Comparison of ENCODE assay signal across 13 cellular contexts in the genomic region with DNA sequence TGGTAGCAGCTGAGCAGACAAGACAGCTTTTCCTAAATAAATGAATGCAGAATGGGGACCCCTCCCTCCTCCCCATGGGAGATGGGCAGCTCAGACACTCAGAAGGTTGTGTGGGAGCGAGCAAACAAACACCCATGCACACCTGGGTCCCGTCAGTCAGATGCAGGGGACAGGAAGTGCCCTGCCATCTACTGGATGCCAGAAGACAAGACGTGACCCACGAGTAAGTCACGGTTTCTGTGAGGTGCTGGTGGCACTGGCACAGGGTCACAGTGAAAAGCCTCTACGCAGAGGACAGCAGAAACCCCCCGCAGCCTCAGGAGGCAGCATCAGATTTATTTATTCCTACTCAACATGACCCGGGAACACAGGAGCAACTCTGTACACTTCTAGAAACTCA. TPM values are rescaled to one million over a fixed set of nuclear protein-coding genes. Genes with fewer than 3 reads are reported as not detected.
A peak's percentile ranks its signal among the peaks of the same experiment; 100 is the strongest.
DNase-seq lines count a peak whose midpoint lies in the region; ATAC-seq and TF ChIP-seq lines count a peak whose summit lies in the region.
"Had no signal": no experiment of that assay in that cellular context is flagged by ENCODE, and none has a peak within 500 bp of the region (broad histone marks: within the 10 kb centered on the region; RNA-seq: fewer than 3 reads in every experiment).

No MANE protein-coding gene starts in this region.

- peak overlapping the region; percentile 60 for H3K27ac Mint-ChIP-seq in activated T-cell treated with anti-CD3 and anti-CD28 coated beads, Interleukin-2, amount 50 U/mL, for 72 hours

- DNase-seq in activated CD4-positive, alpha-beta T cell treated with anti-CD3 and anti-CD28 coated beads for 1 hour, result peak; percentile 13
- DNase-seq in activated CD4-positive, alpha-beta T cell treated with anti-CD3 and anti-CD28 coated beads, Interleukin-2, amount 50 U/mL, for 4 hours, result no peak
- peak; percentile 27 to 28 for DNase-seq in activated T-cell treated with anti-CD3 and anti-CD28 coated beads, Interleukin-2, amount 50 U/mL, for 72 hours
- DNase-seq in osteoblast (ENCODE audit: insufficient read length, low spot score, missing footprints), result peak; percentile 83
- no peak for DNase-seq in dermis blood vessel endothelial cell
- no peak for DNase-seq in NCI-H1930 (lab: John Stamatoyannopoulos, UW)
- DNase-seq in NCI-H446 (lab: John Stamatoyannopoulos, UW), result no peak
- DNase-seq: adrenal gland, kidney glomerular epithelial cell, NCI-H2227 treated with DMSO at 0.1 percent for 48 hours, right lobe of liver had no signal

- H3K4me3 ChIP-seq in osteoblast (ENCODE audit: insufficient read depth, low read length), result no peak overlapping the region
- H3K4me3 ChIP-seq: adrenal gland, right lobe of liver had no signal

- H3K4me1 ChIP-seq in osteoblast (ENCODE audit: insufficient read depth, low read length), result no peaks in the 10 kb centered on the region
- H3K4me1 ChIP-seq: adrenal gland, right lobe of liver had no signal

- peaks cover 65% of the 10 kb centered on the region for H3K36me3 ChIP-seq in osteoblast (ENCODE audit: insufficient read depth, low read length)

- 0 out of 2 replicates have a peak, but pooled peaks have one; percentile 27 for TF ChIP-seq CTCF in LNCAP (IDR thresholded peaks at IDR 0.05)
- TF ChIP-seq CTCF in osteoblast (IDR thresholded peaks at IDR 0.05; ENCODE audit: extremely low read depth, low read depth, low read length), result no peak

- H3K36me3 Mint-ChIP-seq in activated T-cell treated with anti-CD3 and anti-CD28 coated beads, Interleukin-2, amount 50 U/mL, for 72 hours (ENCODE audit: insufficient read depth in 2 of 2), result peaks cover 3 to 29% of the 10 kb centered on the region in 2 donors

- H3K9me3 Mint-ChIP-seq in activated T-cell treated with anti-CD3 and anti-CD28 coated beads, Interleukin-2, amount 50 U/mL, for 72 hours, result no peaks in the 10 kb centered on the region

- H3K4me1 Mint-ChIP-seq in activated T-cell treated with anti-CD3 and anti-CD28 coated beads, Interleukin-2, amount 50 U/mL, for 72 hours (ENCODE audit: low read depth), result no peaks in the 10 kb centered on the region

- H3K27me3 Mint-ChIP-seq in activated T-cell treated with anti-CD3 and anti-CD28 coated beads, Interleukin-2, amount 50 U/mL, for 72 hours (ENCODE audit: low read depth), result no peaks in the 10 kb centered on the region

- H4K20me1 ChIP-seq in osteoblast (ENCODE audit: insufficient read depth, low read length), result peaks cover 26% of the 10 kb centered on the region

- no peaks in the 10 kb centered on the region for H3K9me3 ChIP-seq in osteoblast (ENCODE audit: low read depth, low read length)
- H3K9me3 ChIP-seq: adrenal gland, right lobe of liver had no signal

- H3K4me2 ChIP-seq in osteoblast (ENCODE audit: insufficient read depth, low read length), result no peak overlapping the region

- no peak overlapping the region for H3K4me3 Mint-ChIP-seq in activated T-cell treated with anti-CD3 and anti-CD28 coated beads, Interleukin-2, amount 50 U/mL, for 72 hours

- ATAC-seq in activated T-cell treated with anti-CD3 and anti-CD28 coated beads, Interleukin-2, amount 50 U/mL, for 72 hours (replicated peaks in 1 of 2), result peak; percentile 60 to 78

- H2AFZ ChIP-seq in osteoblast (ENCODE audit: low read length), result no peak overlapping the region

- peaks cover 2% of the 10 kb centered on the region for H3K79me2 ChIP-seq in osteoblast (ENCODE audit: insufficient read depth, low read length)

- no peaks in the 10 kb centered on the region for H3K27me3 ChIP-seq in osteoblast (ENCODE audit: insufficient read depth, low read length)
- H3K27me3 ChIP-seq: adrenal gland, right lobe of liver had no signal

- H3K27ac ChIP-seq in osteoblast (ENCODE audit: low read depth, low read length), result no peak overlapping the region
- H3K27ac ChIP-seq: adrenal gland, epithelial cell of prostate, right lobe of liver had no signal

RNA-seq across cellular contexts. Expression of a gene that starts 8.4 kb away (rescaled TPM):
- not detected for total RNA-seq in activated T-cell treated with anti-CD3 and anti-CD28 coated beads, Interleukin-2, amount 50 U/mL, for 72 hours
- total RNA-seq in osteoblast, result not detected in 2 replicates
- total RNA-seq in dermis blood vessel endothelial cell, result 0.34 TPM in 1 of 2 replicates, not detected in the other

RNA-seq across cellular contexts. Expression of a gene that starts 12.2 kb away (rescaled TPM):
- 1 to 10 TPM in 1 of 2 donors, not detected in 1; 1.1 TPM for total RNA-seq in activated T-cell treated with anti-CD3 and anti-CD28 coated beads, Interleukin-2, amount 50 U/mL, for 72 hours
- not detected in 2 replicates for total RNA-seq in osteoblast
- total RNA-seq in dermis blood vessel endothelial cell, result not detected in 2 replicates

RNA-seq across cellular contexts. Expression of a gene that starts 16.0 kb away (rescaled TPM):
- not detected for total RNA-seq in activated T-cell treated with anti-CD3 and anti-CD28 coated beads, Interleukin-2, amount 50 U/mL, for 72 hours
- total RNA-seq in osteoblast (not detected in 2 replicates), dermis blood vessel endothelial cell (0.42 TPM in 1 of 2 replicates, not detected in the other)

RNA-seq across cellular contexts. Expression of a gene that starts 22.9 kb away (rescaled TPM):
- total RNA-seq in activated T-cell treated with anti-CD3 and anti-CD28 coated beads, Interleukin-2, amount 50 U/mL, for 72 hours, result not detected
- not detected in 2 replicates for total RNA-seq in osteoblast
- total RNA-seq in dermis blood vessel endothelial cell, result not detected in 2 replicates

RNA-seq across cellular contexts. Expression of a gene that starts 36.2 kb away (rescaled TPM):
- not detected for total RNA-seq in activated T-cell treated with anti-CD3 and anti-CD28 coated beads, Interleukin-2, amount 50 U/mL, for 72 hours
- total RNA-seq in osteoblast (not detected in 2 replicates), dermis blood vessel endothelial cell (not detected in 2 replicates)

Comparison
In these comparisons a context has a peak if more than half of its experiments do, and no peak if none do; other contexts are left out.
1. DNase-seq: peak in activated CD4-positive, alpha-beta T cell treated with anti-CD3 and anti-CD28 coated beads for 1 hour (single experiment), activated T-cell treated with anti-CD3 and anti-CD28 coated beads, Interleukin-2, amount 50 U/mL, for 72 hours (2 of 2) and osteoblast (single experiment); none in activated CD4-positive, alpha-beta T cell treated with anti-CD3 and anti-CD28 coated beads, Interleukin-2, amount 50 U/mL, for 4 hours (0 of 2), dermis blood vessel endothelial cell (single experiment), NCI-H1930 (0 of 2) and NCI-H446 (0 of 2).